Comparison of ENCODE assay signal across 17 cellular contexts in genomic region chr14:104786091-104786586, GRCh38. TPM values are rescaled to one million over a fixed set of nuclear protein-coding genes. Genes with fewer than 3 reads are reported as not detected.
DNase-seq lines count a peak whose midpoint lies in the region; ATAC-seq and TF ChIP-seq lines count a peak whose summit lies in the region.
"Had no signal": no experiment of that assay in that cellular context is flagged by ENCODE, and none has a peak within 500 bp of the region (broad histone marks: within the 10 kb centered on the region; RNA-seq: fewer than 3 reads in every experiment).

No MANE protein-coding gene starts in this region.

- no peak overlapping the region for H2AFZ ChIP-seq in MM.1S (ENCODE audit: low read length)
- H2AFZ ChIP-seq: parathyroid adenoma had no signal

- H3K4me3 ChIP-seq in right atrium auricular region, result no peak overlapping the region
- H3K4me3 ChIP-seq in naive thymus-derived CD4-positive, alpha-beta T cell (ENCODE audit: low read length), result no peak overlapping the region
- H3K4me3 ChIP-seq in MM.1S (ENCODE audit: low read length), result no peak overlapping the region
- H3K4me3 ChIP-seq in lower leg skin (ENCODE audit: low read depth, poor library complexity, severe bottlenecking), result no peak overlapping the region
- H3K4me3 ChIP-seq: adrenal gland, mucosa of descending colon had no signal

- H3K79me2 ChIP-seq in MM.1S (ENCODE audit: low read length), result 0 out of 2 replicates have a peak, but pooled peaks cover 6% of the 10 kb centered on the region

- peak overlapping the region; percentile 78 for H3K27ac Mint-ChIP-seq in central memory CD8-positive, alpha-beta T cell (ENCODE audit: low read depth)
- H3K27ac Mint-ChIP-seq in naive thymus-derived CD4-positive, alpha-beta T cell, result peak overlapping the region in 3 of 9 donors; percentile 32 to 41 (median 38)
- H3K27ac Mint-ChIP-seq: activated B cell treated with CpG ODN at 0.5 μM for 24 hours had no signal

- H3K9ac ChIP-seq in MM.1S (ENCODE audit: low read length), result no peak overlapping the region
- H3K9ac ChIP-seq: parathyroid adenoma had no signal

- no peaks in the 10 kb centered on the region for H4K20me1 ChIP-seq in MM.1S (ENCODE audit: insufficient read depth, low read length)

- H3K27me3 Mint-ChIP-seq in central memory CD8-positive, alpha-beta T cell, result no peaks in the 10 kb centered on the region
- H3K27me3 Mint-ChIP-seq in naive thymus-derived CD4-positive, alpha-beta T cell, result no peaks in the 10 kb centered on the region
- H3K27me3 Mint-ChIP-seq: activated B cell treated with CpG ODN at 0.5 μM for 24 hours had no signal

- peak; percentile 44 for ATAC-seq in Right ventricle myocardium superior (ENCODE audit: poor library complexity)
- ATAC-seq in central memory CD8-positive, alpha-beta T cell (replicated peaks; ENCODE audit: extremely low read depth, poor library complexity, severe bottlenecking), result peak; percentile 69
- peak; percentile 60 for ATAC-seq in naive thymus-derived CD4-positive, alpha-beta T cell
- no peak for ATAC-seq in HG02973 (IDR thresholded peaks at IDR 0.05; ENCODE audit: unreplicated experiment)
- ATAC-seq: mucosa of descending colon had no signal

- 25 to 49% methylated on average over 11 to 14 of the region's 14 CpGs for WGBS in lower leg skin, 2 donors

- no peak for TF ChIP-seq POLR2A in lower leg skin (IDR thresholded peaks at IDR 0.05)

- H3K27me3 ChIP-seq in right atrium auricular region, result no peaks in the 10 kb centered on the region
- no peaks in the 10 kb centered on the region for H3K27me3 ChIP-seq in naive thymus-derived CD4-positive, alpha-beta T cell (ENCODE audit: control insufficient read depth in 2 of 2, insufficient read depth in 2 of 2, low read length in 2 of 2)
- H3K27me3 ChIP-seq in MM.1S (replicated peaks; ENCODE audit: insufficient read depth, low read length), result no peaks in the 10 kb centered on the region
- H3K27me3 ChIP-seq: adrenal gland had no signal

- TF ChIP-seq CTCF in right atrium auricular region (IDR thresholded peaks at IDR 0.05), result no peak
- TF ChIP-seq CTCF in MM.1S (IDR thresholded peaks at IDR 0.05; ENCODE audit: low read length), result no peak
- no peak for TF ChIP-seq CTCF in lower leg skin (IDR thresholded peaks at IDR 0.05)

- H3K27ac ChIP-seq in right atrium auricular region (no peak overlapping the region), MM.1S (ENCODE audit: low read length) (no peak overlapping the region)
- H3K27ac ChIP-seq in naive thymus-derived CD4-positive, alpha-beta T cell (ENCODE audit: low read depth, low read length), result peak overlapping the region; percentile 35
- H3K27ac ChIP-seq: parathyroid adenoma had no signal

- H3K4me1 Mint-ChIP-seq in central memory CD8-positive, alpha-beta T cell, result peaks cover 5% of the 10 kb centered on the region
- peaks cover 0 to 26% (median 16%) of the 10 kb centered on the region in 7 donors for H3K4me1 Mint-ChIP-seq in naive thymus-derived CD4-positive, alpha-beta T cell
- H3K4me1 Mint-ChIP-seq: activated B cell treated with CpG ODN at 0.5 μM for 24 hours had no signal

- H3K36me3 ChIP-seq in right atrium auricular region, result peaks cover 13% of the 10 kb centered on the region
- peaks cover 0 to 39% (median 4%) of the 10 kb centered on the region in 3 experiments for H3K36me3 ChIP-seq in naive thymus-derived CD4-positive, alpha-beta T cell (ENCODE audit: control insufficient read depth in 2 of 3, insufficient read depth in 3 of 3, low read length in 3 of 3)
- H3K36me3 ChIP-seq in MM.1S (replicated peaks; ENCODE audit: insufficient read depth, low read length), result no peaks in the 10 kb centered on the region

- POLR2A ChIA-PET in naive thymus-derived CD4-positive, alpha-beta T cell (lab: Charles Lee), result interaction anchor here (1.0 kb wide), 1 partner anchor 15 kb away, joined by 3 read pairs; the partner anchor contains the start of gene ZBTB42

- CTCF ChIA-PET in naive thymus-derived CD4-positive, alpha-beta T cell (lab: Charles Lee), result interaction anchor here (1.0 kb wide), 1 partner anchor 16 kb away, joined by 3 read pairs; no protein-coding TSS in a partner anchor

- H3K9me2 ChIP-seq in MM.1S (replicated peaks; ENCODE audit: insufficient read depth, low read length), result no peaks in the 10 kb centered on the region

- H3K36me3 Mint-ChIP-seq in central memory CD8-positive, alpha-beta T cell (ENCODE audit: insufficient read depth), result peaks cover 7% of the 10 kb centered on the region
- no peaks in the 10 kb centered on the region for H3K36me3 Mint-ChIP-seq in naive thymus-derived CD4-positive, alpha-beta T cell

- no peak overlapping the region for H3K4me2 ChIP-seq in MM.1S (ENCODE audit: low read depth, low read length)

- DNase-seq in Right ventricle myocardium superior (peak; percentile 67), right atrium auricular region (ENCODE audit: low spot score) (no peak), MM.1S (no peak), lower leg skin (ENCODE audit: low spot score in 2 of 2) (no peak), GM03348 (ENCODE audit: low spot score) (no peak)
- no peak for DNase-seq in central memory CD8-positive, alpha-beta T cell (ENCODE audit: low spot score in 2 of 2)
- no peak for DNase-seq in naive thymus-derived CD4-positive, alpha-beta T cell
- DNase-seq: activated B cell treated with CpG ODN at 0.5 μM for 24 hours; adrenal gland; DMS 273 treated with DMSO at 0.1 percent for 48 hours; foreskin melanocyte; mucosa of descending colon; NCI-H2029; NCI-H524 treated with DMSO at 0.1 percent for 48 hours; stimulated activated CD4-positive, alpha-beta T cell treated with anti-CD3 and anti-CD28 coated beads, Interleukin-15, amount 100 ng/mL, for 24 hours had no signal

- no peaks in the 10 kb centered on the region for H3F3A ChIP-seq in MM.1S (ENCODE audit: insufficient read depth, low read length)

- no peaks in the 10 kb centered on the region for H3K9me3 ChIP-seq in right atrium auricular region
- H3K9me3 ChIP-seq in naive thymus-derived CD4-positive, alpha-beta T cell (ENCODE audit: control insufficient read depth in 2 of 3, low read length in 3 of 3), result no peaks in the 10 kb centered on the region
- no peaks in the 10 kb centered on the region for H3K9me3 ChIP-seq in MM.1S (replicated peaks; ENCODE audit: insufficient read depth, low read length)
- H3K9me3 ChIP-seq: adrenal gland, mucosa of descending colon had no signal

- H3K4me1 ChIP-seq in right atrium auricular region (peaks cover 0 to 25% of the 10 kb centered on the region in 2 donors), MM.1S (ENCODE audit: low read length) (no peaks in the 10 kb centered on the region)
- peaks cover 9 to 11% of the 10 kb centered on the region in 2 donors for H3K4me1 ChIP-seq in naive thymus-derived CD4-positive, alpha-beta T cell (ENCODE audit: control insufficient read depth in 2 of 2, insufficient read depth in 2 of 2, low read length in 2 of 2)
- H3K4me1 ChIP-seq: parathyroid adenoma had no signal

- peak overlapping the region; percentile 11 for H3K4me3 Mint-ChIP-seq in central memory CD8-positive, alpha-beta T cell
- H3K4me3 Mint-ChIP-seq in naive thymus-derived CD4-positive, alpha-beta T cell, result peak overlapping the region in 2 of 10 donors; percentile 6 to 66
- H3K4me3 Mint-ChIP-seq: activated B cell treated with CpG ODN at 0.5 μM for 24 hours had no signal

- intact Hi-C loops in Right ventricle myocardium superior (cut with DNase I), result loop anchor here (5.0 kb wide), 1 partner anchor 36 kb away; no protein-coding TSS in a partner anchor
- intact Hi-C loops in naive thymus-derived CD4-positive, alpha-beta T cell (cut with micrococcal nuclease), result no loop called here
- intact Hi-C loops in lower leg skin (cut with DNase I; ENCODE audit: low total_unique reads), result no loop called here

- no peaks in the 10 kb centered on the region for H3K9me3 Mint-ChIP-seq in central memory CD8-positive, alpha-beta T cell
- no peaks in the 10 kb centered on the region for H3K9me3 Mint-ChIP-seq in naive thymus-derived CD4-positive, alpha-beta T cell
- H3K9me3 Mint-ChIP-seq: activated B cell treated with CpG ODN at 0.5 μM for 24 hours had no signal

RNA-seq across cellular contexts. Expression of gene AKT1, which starts 9.4 kb away (rescaled TPM):
- 120 TPM for total RNA-seq in Right ventricle myocardium superior
- total RNA-seq in right atrium auricular region, result 10 to 100 TPM; 77.7 to 93.8 TPM
- 100 to 1,000 TPM in 1 of 5 experiments, 10 to 100 TPM in 4; 70.4 to 131 (median 88.9) TPM for total RNA-seq in naive thymus-derived CD4-positive, alpha-beta T cell
- 10 to 100 TPM in 1 of 2 donors, 1 to 10 TPM in 1; 6.8 to 12.3 TPM for polyA plus RNA-seq in naive thymus-derived CD4-positive, alpha-beta T cell
- 10 to 100 TPM; 51.9 to 91.0 (median 88.7) TPM for total RNA-seq in lower leg skin

RNA-seq across cellular contexts. Expression of gene ZBTB42, which starts 14.8 kb away (rescaled TPM):
- total RNA-seq in Right ventricle myocardium superior, result 5.0 TPM
- total RNA-seq in right atrium auricular region, result 1 to 10 TPM; 8.5 to 9.0 TPM
- total RNA-seq in naive thymus-derived CD4-positive, alpha-beta T cell, result 10 to 100 TPM in 1 of 5 experiments, 1 to 10 TPM in 4; 3.5 to 11.3 (median 5.5) TPM
- 1 to 10 TPM; 2.1 TPM for polyA plus RNA-seq in naive thymus-derived CD4-positive, alpha-beta T cell
- total RNA-seq in lower leg skin, result 10 to 100 TPM in 2 of 4 donors, 1 to 10 TPM in 2; 1.6 to 11.9 (median 8.6) TPM

RNA-seq across cellular contexts. Expression of gene SIVA1, which starts 33.2 kb away (rescaled TPM):
- total RNA-seq in Right ventricle myocardium superior (60.7 TPM), right atrium auricular region (100 to 1,000 TPM; 137 to 238 TPM), lower leg skin (100 to 1,000 TPM; 162 to 174 (median 168) TPM)
- total RNA-seq in naive thymus-derived CD4-positive, alpha-beta T cell, result 10 to 100 TPM; 61.4 to 97.7 (median 77.4) TPM
- polyA plus RNA-seq in naive thymus-derived CD4-positive, alpha-beta T cell, result 100 to 1,000 TPM; 269 to 276 TPM
